Comparison of ENCODE assay signal across 8 cellular contexts in the genomic region with DNA sequence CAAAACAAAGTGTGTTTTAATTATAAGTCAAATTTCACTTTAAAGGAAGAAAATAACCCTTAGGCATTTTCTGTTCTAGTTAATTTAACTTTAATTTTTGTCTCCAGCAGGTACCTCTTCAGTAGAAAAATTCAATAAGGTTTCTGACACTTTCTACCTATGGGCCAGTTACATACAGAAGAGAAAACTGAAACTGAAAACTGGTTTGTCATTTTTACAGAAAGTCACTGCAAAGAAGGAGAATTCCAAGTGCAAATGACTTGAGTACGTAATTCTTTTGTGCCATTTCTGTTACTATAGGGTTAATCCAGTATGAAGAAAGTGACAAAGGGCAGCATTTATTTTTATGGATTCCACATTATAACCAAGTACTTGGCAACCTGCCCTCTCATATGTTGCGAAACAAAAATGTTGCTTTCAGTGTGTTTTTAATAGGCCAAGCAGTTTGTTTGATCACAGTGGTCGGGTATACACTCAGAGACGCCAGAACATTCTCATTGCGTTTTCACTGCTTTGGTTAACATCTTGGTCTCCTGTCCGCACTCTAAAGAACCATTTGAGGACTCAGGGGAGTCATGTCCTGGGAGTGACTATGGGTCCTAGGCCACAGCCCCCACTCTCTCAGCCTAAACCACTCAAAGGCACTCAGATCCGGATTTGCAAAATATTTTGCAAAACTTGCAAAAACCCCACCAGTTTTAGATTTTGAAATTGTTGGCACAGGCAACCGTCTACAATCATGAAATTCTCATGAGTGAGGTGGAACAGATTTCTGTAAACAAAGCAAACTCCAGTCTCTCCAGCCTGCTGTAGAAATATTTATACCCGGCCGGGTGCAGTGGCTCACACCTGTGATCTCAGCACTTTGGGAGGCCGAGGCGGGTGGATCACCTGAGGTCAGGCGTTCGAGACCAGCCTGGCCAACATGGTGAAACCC. TPM values are rescaled to one million over a fixed set of nuclear protein-coding genes. Genes with fewer than 3 reads are reported as not detected.
DNase-seq lines count a peak whose midpoint lies in the region; ATAC-seq, FAIRE-seq and TF ChIP-seq lines count a peak whose summit lies in the region.
"Had no signal": no experiment of that assay in that cellular context is flagged by ENCODE, and none has a peak within 500 bp of the region (broad histone marks: within the 10 kb centered on the region; RNA-seq: fewer than 3 reads in every experiment).

No MANE protein-coding gene starts in this region.

- H2BK5ac ChIP-seq in IMR-90 (ENCODE audit: low read depth, low read length, poor library complexity, severe bottlenecking) = peak overlapping the region; percentile 35

- peaks cover 4% of the 10 kb centered on the region for H3K4me1 Mint-ChIP-seq in astrocyte (ENCODE audit: low read depth, unreplicated experiment)
- peaks cover 29% of the 10 kb centered on the region for H3K4me1 Mint-ChIP-seq in activated CD4-positive, alpha-beta T cell treated with anti-CD3 and anti-CD28 coated beads for 36 hours

- 0 out of 2 replicates have a peak overlapping the region, but pooled peaks have one; percentile 10 for H3K18ac ChIP-seq in IMR-90 (ENCODE audit: low read depth, low read length)

- H4K5ac ChIP-seq in IMR-90 (ENCODE audit: low read depth, low read length) = no peak overlapping the region

- no peak overlapping the region for H3K4me3 ChIP-seq in IMR-90 (ENCODE audit: insufficient read depth, low read depth, low read length)
- H3K4me3 ChIP-seq in astrocyte (ENCODE audit: insufficient read depth, low read depth, low read length) = no peak overlapping the region
- no peak overlapping the region for H3K4me3 ChIP-seq in thyroid gland (replicated peaks in 1 of 3)

- ATAC-seq in IMR-90 (ENCODE audit: low read depth) = peak; percentile 88
- ATAC-seq in left colon = peak; percentile 53
- no peak for ATAC-seq in activated CD4-positive, alpha-beta T cell treated with anti-CD3 and anti-CD28 coated beads for 36 hours

- peaks cover 2% of the 10 kb centered on the region for H3K36me3 Mint-ChIP-seq in astrocyte (ENCODE audit: low read depth, unreplicated experiment)
- H3K36me3 Mint-ChIP-seq in activated CD4-positive, alpha-beta T cell treated with anti-CD3 and anti-CD28 coated beads for 36 hours (ENCODE audit: low read depth) = no peaks in the 10 kb centered on the region

- H3K27me3 ChIP-seq in IMR-90 (ENCODE audit: control insufficient read depth, insufficient read depth, low read length) = no peaks in the 10 kb centered on the region
- H3K27me3 ChIP-seq in astrocyte (ENCODE audit: insufficient read depth, low read length) = no peaks in the 10 kb centered on the region
- no peaks in the 10 kb centered on the region for H3K27me3 ChIP-seq in thyroid gland

- H3K4me3 Mint-ChIP-seq in astrocyte (ENCODE audit: unreplicated experiment) = no peak overlapping the region
- no peak overlapping the region for H3K4me3 Mint-ChIP-seq in activated CD4-positive, alpha-beta T cell treated with anti-CD3 and anti-CD28 coated beads for 36 hours

- no peak overlapping the region for H2BK20ac ChIP-seq in IMR-90 (ENCODE audit: low read depth, low read length)

- no peak overlapping the region for H3K9ac ChIP-seq in IMR-90 (ENCODE audit: low read depth, low read length)
- H3K9ac ChIP-seq in astrocyte (ENCODE audit: low read length) = no peak overlapping the region

- H3K27ac ChIP-seq in IMR-90 (ENCODE audit: insufficient read depth, low read length) = peak overlapping the region; percentile 47; the same call in 1 of the 2 replicates
- H3K27ac ChIP-seq in astrocyte (ENCODE audit: low read depth, low read length) = no peak overlapping the region
- peak overlapping the region; percentile 36 to 93 (median 75) for H3K27ac ChIP-seq in thyroid gland

- H3K9me3 ChIP-seq in IMR-90 (ENCODE audit: control insufficient read depth, insufficient read depth, low read length) (no peaks in the 10 kb centered on the region), astrocyte (ENCODE audit: insufficient read depth, low read depth, low read length) (no peaks in the 10 kb centered on the region), thyroid gland (no peaks in the 10 kb centered on the region)

- no peaks in the 10 kb centered on the region for H3K79me2 ChIP-seq in astrocyte (ENCODE audit: insufficient read depth, low read length)

- WGBS in IMR-90 (ENCODE audit: extremely low coverage in 2 of 2, insufficient read length in 1 of 2), 2 experiments = 7% methylated on average over 3 of the region's 14 CpGs; no CpG with 5 or more reads in 1 of the 2 experiments
- 14 to 23% methylated on average over 14 of the region's 14 CpGs for WGBS in thyroid gland, 2 donors

- peaks cover 2% of the 10 kb centered on the region for H3K27me3 Mint-ChIP-seq in astrocyte (ENCODE audit: low read depth, unreplicated experiment)
- H3K27me3 Mint-ChIP-seq in activated CD4-positive, alpha-beta T cell treated with anti-CD3 and anti-CD28 coated beads for 36 hours = no peaks in the 10 kb centered on the region

- peaks cover 6% of the 10 kb centered on the region; the same call in 1 of the 2 replicates for H3K4me1 ChIP-seq in IMR-90 (ENCODE audit: control insufficient read depth, insufficient read depth, low read length)
- H3K4me1 ChIP-seq in astrocyte (ENCODE audit: insufficient read depth, low read length) = peaks cover 8% of the 10 kb centered on the region
- peaks cover 14 to 18% of the 10 kb centered on the region in 2 donors for H3K4me1 ChIP-seq in thyroid gland

- no peak for FAIRE-seq in astrocyte (lab: Jason Lieb, UNC)

- TF ChIP-seq CTCF in IMR-90 (conservative IDR thresholded peaks at IDR 0.05; ENCODE audit: low read depth, low read length) (no peak), astrocyte (IDR thresholded peaks at IDR 0.05; ENCODE audit: insufficient read depth, low read depth, low read length) (no peak), thyroid gland (IDR thresholded peaks at IDR 0.05) (no peak)

- CTCF ChIA-PET in IMR-90 (lab: Yijun Ruan, JAX) = interaction anchor here (0.7 kb wide), 1 partner anchor 565 kb away, joined by 3 read pairs; no protein-coding TSS in a partner anchor
- CTCF ChIA-PET in activated CD4-positive, alpha-beta T cell treated with anti-CD3 and anti-CD28 coated beads for 36 hours (lab: Charles Lee) = no interaction called here

- no peak overlapping the region for H3K4ac ChIP-seq in IMR-90 (ENCODE audit: low read depth, low read length)

- no peak overlapping the region for H4K91ac ChIP-seq in IMR-90 (ENCODE audit: insufficient read depth, low read depth, low read length)

- no peaks in the 10 kb centered on the region for H3K79me1 ChIP-seq in IMR-90 (ENCODE audit: low read depth in 1 of 2, low read length in 2 of 2)

- no peaks in the 10 kb centered on the region for H3K36me3 ChIP-seq in IMR-90 (ENCODE audit: control insufficient read depth, insufficient read depth, low read length)
- no peaks in the 10 kb centered on the region for H3K36me3 ChIP-seq in astrocyte (ENCODE audit: insufficient read depth, low read length)
- H3K36me3 ChIP-seq in thyroid gland = no peaks in the 10 kb centered on the region

- no peak overlapping the region for H3K56ac ChIP-seq in IMR-90 (ENCODE audit: extremely low read depth, insufficient read depth, low read length)

- H3K9me3 Mint-ChIP-seq in astrocyte (ENCODE audit: unreplicated experiment) = no peaks in the 10 kb centered on the region
- no peaks in the 10 kb centered on the region for H3K9me3 Mint-ChIP-seq in activated CD4-positive, alpha-beta T cell treated with anti-CD3 and anti-CD28 coated beads for 36 hours (ENCODE audit: low read depth)

- TF ChIP-seq POLR2A in IMR-90 (IDR thresholded peaks at IDR 0.05; ENCODE audit: low read depth, low read length) (no peak), thyroid gland (IDR thresholded peaks at IDR 0.05) (peak in 1 of 2 donors; percentile 42)

- in situ Hi-C loops in IMR-90 (cut with MboI; ENCODE audit: low sequenced_read_pairs) = no loop called here

- TF ChIP-seq RAD21 in IMR-90 (IDR thresholded peaks at IDR 0.05; ENCODE audit: low read length) = no peak

- H4K8ac ChIP-seq in IMR-90 (ENCODE audit: low read depth in 2 of 2, low read length in 2 of 2) = peak overlapping the region in 1 of 2 experiments; percentile 22; a peak in 1 of 4 replicates

- DNase-seq in IMR-90 = peak; percentile 75
- DNase-seq in astrocyte (ENCODE audit: low read depth) = peak; percentile 13
- DNase-seq in left colon = no peak
- DNase-seq in thyroid gland = peak; percentile 74 to 76
- no peak for DNase-seq in central memory CD4-positive, alpha-beta T cell
- DNase-seq in NCI-H146 treated with DMSO at 0.1 percent for 48 hours (lab: John Stamatoyannopoulos, UW; ENCODE audit: unreplicated experiment) = no peak
- no peak for DNase-seq in activated CD4-positive, alpha-beta T cell treated with anti-CD3 and anti-CD28 coated beads for 36 hours
- DNase-seq: hippocampal formation had no signal

- intact Hi-C loops in IMR-90 (cut with micrococcal nuclease) (no loop called here), left colon (cut with DNase I, micrococcal nuclease) (no loop called here), thyroid gland (cut with DNase I) (no loop called here)
- intact Hi-C loops in activated CD4-positive, alpha-beta T cell treated with anti-CD3 and anti-CD28 coated beads for 36 hours (cut with DNase I, micrococcal nuclease) = no loop called here

- peak overlapping the region; percentile 64 for H2AFZ ChIP-seq in IMR-90 (replicated peaks; ENCODE audit: low read length, poor library complexity)
- no peak overlapping the region for H2AFZ ChIP-seq in astrocyte (ENCODE audit: low read depth, low read length)

- BruUV-seq in IMR-90 (replicated peaks; lab: Mats Ljungman, UMichigan) = no TSS peak

- dilution Hi-C loops in IMR-90 (cut with HindIII; ENCODE audit: low sequenced_read_pairs, unreplicated experiment) = no loop called here

- H3K4me2 ChIP-seq in IMR-90 (ENCODE audit: low read depth, low read length) = peak overlapping the region; percentile 70
- H3K4me2 ChIP-seq in astrocyte (ENCODE audit: low read length) = no peak overlapping the region

- no peak overlapping the region for H3K27ac Mint-ChIP-seq in astrocyte (ENCODE audit: unreplicated experiment)
- H3K27ac Mint-ChIP-seq in activated CD4-positive, alpha-beta T cell treated with anti-CD3 and anti-CD28 coated beads for 36 hours = no peak overlapping the region

- POLR2A ChIA-PET in IMR-90 (lab: Charles Lee; ENCODE audit: unreplicated experiment) = no interaction called here
- POLR2A ChIA-PET in activated CD4-positive, alpha-beta T cell treated with anti-CD3 and anti-CD28 coated beads for 36 hours (lab: Charles Lee) = no interaction called here

- no peak overlapping the region for H2BK120ac ChIP-seq in IMR-90 (ENCODE audit: low read depth, low read length)

- peak overlapping the region; percentile 48; the same call in 1 of the 2 replicates for H3K23ac ChIP-seq in IMR-90 (ENCODE audit: low read depth, low read length)

- H3K9me1 ChIP-seq in IMR-90 (ENCODE audit: insufficient read depth, low read length) = peaks cover 4% of the 10 kb centered on the region; the same call in 1 of the 2 replicates

- peaks cover 5% of the 10 kb centered on the region; the same call in 1 of the 2 replicates for H4K20me1 ChIP-seq in IMR-90 (ENCODE audit: insufficient read depth, low read length)
- no peaks in the 10 kb centered on the region for H4K20me1 ChIP-seq in astrocyte (ENCODE audit: insufficient read depth, low read length)

- H2AK5ac ChIP-seq in IMR-90 (ENCODE audit: low read depth, low read length) = no peak overlapping the region

- no peak overlapping the region for H2BK15ac ChIP-seq in IMR-90 (ENCODE audit: low read depth, low read length)

- H2AK9ac ChIP-seq in IMR-90 (replicated peaks; ENCODE audit: low read depth, low read length, poor library complexity) = no peak overlapping the region

- no peak overlapping the region for H3K14ac ChIP-seq in IMR-90 (replicated peaks; ENCODE audit: low read depth, low read length)

RNA-seq across cellular contexts. Expression of a gene that starts 15.3 kb away (rescaled TPM):
- total RNA-seq in IMR-90 (2012; rRNA removed) (60.6 and 65.0 TPM in 2 replicates), astrocyte (51.2 and 53.4 TPM in 2 replicates), left colon (10 to 100 TPM; 43.7 to 51.5 TPM), thyroid gland (100 to 1,000 TPM in 1 of 4 donors, 10 to 100 TPM in 3; 63.4 to 134 (median 88.2) TPM)
- polyA plus RNA-seq in IMR-90 (2012; rRNA removed) = 6.9 and 8.0 TPM in 2 replicates
- polyA plus RNA-seq in IMR-90 (2012; cell fraction: cytosol; rRNA removed) = 1.6 and 1.7 TPM in 2 replicates
- 2.8 and 15.1 TPM in 2 replicates for polyA plus RNA-seq in IMR-90 (2012; cell fraction: nucleus; rRNA removed; ENCODE audit: low replicate concordance)
- total RNA-seq in activated CD4-positive, alpha-beta T cell treated with anti-CD3 and anti-CD28 coated beads for 36 hours = 10 to 100 TPM; 55.3 to 58.0 TPM

Comparison
In these comparisons a context has a peak if more than half of its experiments do, and no peak if none do; other contexts are left out.
1. DNase-seq: peak in IMR-90 (single experiment), astrocyte (single experiment) and thyroid gland (2 of 2); none in left colon (0 of 2), central memory CD4-positive, alpha-beta T cell (single experiment), NCI-H146 treated with DMSO at 0.1 percent for 48 hours (single experiment) and activated CD4-positive, alpha-beta T cell treated with anti-CD3 and anti-CD28 coated beads for 36 hours (single experiment).